In the genomic region with DNA sequence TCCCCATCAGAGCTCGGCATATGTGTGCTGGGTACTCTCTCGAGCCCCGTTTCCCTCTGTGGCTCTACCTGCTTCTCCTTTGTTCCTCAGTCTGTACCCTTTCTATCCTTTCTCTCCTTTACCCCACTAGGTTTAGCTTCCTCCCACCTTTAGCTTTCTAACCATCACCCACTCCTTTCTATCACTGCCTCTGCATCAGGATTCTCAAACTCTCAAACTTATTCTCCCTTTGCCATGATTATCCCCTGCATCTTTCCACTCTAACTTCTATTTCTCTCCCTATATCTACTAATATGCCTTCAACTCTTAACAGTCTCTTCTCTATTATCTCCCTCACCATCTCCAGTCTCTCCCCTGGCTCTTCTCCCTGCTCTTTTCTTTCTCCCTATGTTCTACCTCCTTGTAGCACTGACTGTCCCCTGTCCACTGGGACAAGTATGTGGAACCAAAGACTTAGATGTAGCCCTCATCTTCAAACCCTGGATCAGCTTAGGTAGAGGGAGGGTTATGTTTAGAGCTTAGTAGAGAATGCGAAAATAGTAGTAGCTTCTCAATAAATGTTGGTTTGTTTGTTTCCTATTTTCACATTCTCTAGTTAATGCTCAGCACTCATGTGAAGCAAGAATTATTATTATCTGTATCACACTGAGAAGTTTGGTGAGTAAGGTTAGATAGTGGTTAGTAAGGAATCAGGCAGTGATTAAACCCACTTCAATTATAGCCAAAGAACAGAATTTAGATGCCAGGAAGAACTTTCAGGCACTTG, we compare ENCODE assay signal across 7 cellular contexts. TPM values are rescaled to one million over a fixed set of nuclear protein-coding genes. Genes with fewer than 3 reads are reported as not detected.
DNase-seq lines count a peak whose midpoint lies in the region; ATAC-seq and TF ChIP-seq lines count a peak whose summit lies in the region.
"Had no signal": no experiment of that assay in that cellular context is flagged by ENCODE, and none has a peak within 500 bp of the region (broad histone marks: within the 10 kb centered on the region; RNA-seq: fewer than 3 reads in every experiment).

No MANE protein-coding gene starts in this region.

- peak overlapping the region; percentile 30 for H3K4me3 Mint-ChIP-seq in activated B cell treated with CpG ODN at 0.5 μM for 24 hours
- H3K4me3 Mint-ChIP-seq in natural killer cell = peak overlapping the region; percentile 4

- DNase-seq in activated B cell treated with CpG ODN at 0.5 μM for 24 hours (no peak), natural killer cell (no peak), DMS 273 treated with DMSO at 0.1 percent for 48 hours (lab: John Stamatoyannopoulos, UW) (no peak)
- DNase-seq: upper lobe of left lung had no signal

- H3K9me3 Mint-ChIP-seq in activated B cell treated with CpG ODN at 0.5 μM for 24 hours (no peaks in the 10 kb centered on the region), natural killer cell (no peaks in the 10 kb centered on the region)

- no peaks in the 10 kb centered on the region for H3K27me3 Mint-ChIP-seq in activated B cell treated with CpG ODN at 0.5 μM for 24 hours
- no peaks in the 10 kb centered on the region for H3K27me3 Mint-ChIP-seq in natural killer cell (ENCODE audit: low read depth in 2 of 2)

- ATAC-seq in activated B cell treated with CpG ODN at 0.5 μM for 24 hours (ENCODE audit: low read depth) (no peak), natural killer cell (no peak), HG03095 (IDR thresholded peaks at IDR 0.05; ENCODE audit: unreplicated experiment) (no peak), GM18868 (IDR thresholded peaks at IDR 0.05; ENCODE audit: unreplicated experiment) (no peak)

- CTCF ChIA-PET in activated B cell treated with CpG ODN at 0.5 μM for 24 hours (lab: Charles Lee) = interaction anchor here (1.6 to 2.1 kb wide), 2 partner anchors 8 to 194 kb away, joined by 5 to 8 read pairs; no protein-coding TSS in a partner anchor

- intact Hi-C loops in activated B cell treated with CpG ODN at 0.5 μM for 24 hours (cut with micrococcal nuclease) = no loop called here
- intact Hi-C loops in natural killer cell (cut with micrococcal nuclease) = no loop called here

- no peaks in the 10 kb centered on the region for H3K9me3 ChIP-seq in ES-I3 (ENCODE audit: control insufficient read depth, insufficient read depth, low read length)
- H3K9me3 ChIP-seq: upper lobe of left lung had no signal

- H3K4me1 Mint-ChIP-seq in activated B cell treated with CpG ODN at 0.5 μM for 24 hours (peaks cover 43% of the 10 kb centered on the region), natural killer cell (peaks cover 34 to 42% of the 10 kb centered on the region in 2 donors)

- H3K27ac Mint-ChIP-seq in activated B cell treated with CpG ODN at 0.5 μM for 24 hours (peak overlapping the region; percentile 68), natural killer cell (peak overlapping the region; percentile 6 to 15)

- no peak for TF ChIP-seq CTCF in activated B cell treated with CpG ODN at 0.5 μM for 24 hours (IDR thresholded peaks at IDR 0.05)
- TF ChIP-seq CTCF in natural killer cell (IDR thresholded peaks at IDR 0.05) = no peak

- peaks cover 29% of the 10 kb centered on the region for H3K4me1 ChIP-seq in ES-I3 (ENCODE audit: insufficient read depth, low read length)

- H3K36me3 Mint-ChIP-seq in activated B cell treated with CpG ODN at 0.5 μM for 24 hours (ENCODE audit: low read depth) (peaks cover 18% of the 10 kb centered on the region), natural killer cell (no peaks in the 10 kb centered on the region)

- POLR2A ChIA-PET in activated B cell treated with CpG ODN at 0.5 μM for 24 hours (lab: Charles Lee) = interaction anchor here (0.6 to 1.3 kb wide), 3 partner anchors 11 to 300 kb away, joined by 3 to 5 read pairs (median 4); no protein-coding TSS in a partner anchor

- H3K9ac ChIP-seq in ES-I3 (ENCODE audit: low read depth, low read length) = peak overlapping the region; percentile 50

- H3K36me3 ChIP-seq in ES-I3 (ENCODE audit: insufficient read depth, low read length) = no peaks in the 10 kb centered on the region

RNA-seq across cellular contexts. Expression of a gene that starts 3.4 kb away (rescaled TPM):
- total RNA-seq in activated B cell treated with CpG ODN at 0.5 μM for 24 hours (5.2 and 6.4 TPM in 2 replicates), natural killer cell (10 to 100 TPM in 2 of 3 donors, 1 to 10 TPM in 1; 9.2 to 12.1 (median 10.2) TPM)

RNA-seq across cellular contexts. Expression of a gene that starts 17.5 kb away (rescaled TPM):
- total RNA-seq in activated B cell treated with CpG ODN at 0.5 μM for 24 hours (104 and 111 TPM in 2 replicates), natural killer cell (100 to 1,000 TPM; 296 to 441 (median 319) TPM)

RNA-seq across cellular contexts. Expression of a gene that starts 26.1 kb away (rescaled TPM):
- total RNA-seq in activated B cell treated with CpG ODN at 0.5 μM for 24 hours (10.3 and 16.5 TPM in 2 replicates), natural killer cell (10 to 100 TPM in 2 of 3 donors, 1 to 10 TPM in 1; 9.6 to 19.0 (median 10.1) TPM)

RNA-seq across cellular contexts. Expression of a gene that starts 30.5 kb away (rescaled TPM):
- total RNA-seq in activated B cell treated with CpG ODN at 0.5 μM for 24 hours (91.0 and 104 TPM in 2 replicates), natural killer cell (10 to 100 TPM; 75.8 to 83.7 (median 81.0) TPM)

RNA-seq across cellular contexts. Expression of a gene that starts 38.6 kb away (rescaled TPM):
- total RNA-seq in activated B cell treated with CpG ODN at 0.5 μM for 24 hours (1.4 and 2.1 TPM in 2 replicates), natural killer cell (1 to 10 TPM; 2.8 to 4.6 (median 4.3) TPM)
